20 cellular contexts compared by ENCODE assay signal in genomic region chr22:27192135-27192900, GRCh38.
"Had no signal": no experiment of that assay in that cellular context is flagged by ENCODE, and none has a peak within 500 bp of the region (broad histone marks: within the 10 kb centered on the region; RNA-seq: fewer than 3 reads in every experiment).

No MANE protein-coding gene starts in this region.

- H3K4me3 Mint-ChIP-seq: activated CD4-positive, alpha-beta T cell treated with anti-CD3 and anti-CD28 coated beads for 36 hours; activated CD8-positive, alpha-beta T cell treated with anti-CD3 and anti-CD28 coated beads for 36 hours; activated T-cell treated with anti-CD3 and anti-CD28 coated beads, Interleukin-2, amount 50 U/mL, for 72 hours; naive thymus-derived CD8-positive, alpha-beta T cell; stimulated activated naive CD8-positive, alpha-beta T cell treated with anti-CD3 and anti-CD28 coated beads, Interleukin-15, Interleukin-2, amounts not matched to agents 100 ng/mL and 50 ng/mL, for 24 hours had no signal

- H3K9me3 ChIP-seq: ascending aorta, colonic mucosa, gastrocnemius medialis, testis, vagina had no signal

- DNase-seq: activated CD4-positive, alpha-beta T cell treated with anti-CD3 and anti-CD28 coated beads for 36 hours; activated CD8-positive, alpha-beta memory T cell treated with anti-CD3 and anti-CD28 coated beads, Interleukin-2, amount 50 U/mL, for 4 hours; activated CD8-positive, alpha-beta T cell treated with anti-CD3 and anti-CD28 coated beads for 36 hours; activated gamma-delta T cell treated with Interleukin-2 at 50 U/mL for 16 hours; activated T-cell treated with anti-CD3 and anti-CD28 coated beads, Interleukin-2, amount 50 U/mL, for 72 hours; colonic mucosa; effector CD4-positive, alpha-beta T cell; gastrocnemius medialis; kidney; midbrain; naive thymus-derived CD8-positive, alpha-beta T cell; nucleus accumbens; stimulated activated CD4-positive, alpha-beta T cell treated with anti-CD3 and anti-CD28 coated beads, Interleukin-4, amount 100 ng/mL, for 1 hour; stimulated activated CD8-positive, alpha-beta memory T cell treated with anti-CD3 and anti-CD28 coated beads, Interleukin-4, amount 100 ng/mL, for 48 hours; T1000; testis had no signal

- H3K27me3 Mint-ChIP-seq: activated CD8-positive, alpha-beta T cell treated with anti-CD3 and anti-CD28 coated beads for 36 hours had no signal

- H3K27ac ChIP-seq: ascending aorta, cardiac muscle cell, colonic mucosa, gastrocnemius medialis, testis, vagina had no signal

- H3K36me3 ChIP-seq: ascending aorta, cardiac muscle cell, colonic mucosa, gastrocnemius medialis, vagina had no signal

- H3K27me3 ChIP-seq: ascending aorta, colonic mucosa, testis, vagina had no signal

- H3K4me3 ChIP-seq: ascending aorta, cardiac muscle cell, colonic mucosa, gastrocnemius medialis, testis, vagina had no signal

- H3K27ac Mint-ChIP-seq: activated CD4-positive, alpha-beta T cell treated with anti-CD3 and anti-CD28 coated beads for 36 hours; activated CD8-positive, alpha-beta T cell treated with anti-CD3 and anti-CD28 coated beads for 36 hours; activated T-cell treated with anti-CD3 and anti-CD28 coated beads, Interleukin-2, amount 50 U/mL, for 72 hours; naive thymus-derived CD8-positive, alpha-beta T cell; stimulated activated naive CD8-positive, alpha-beta T cell treated with anti-CD3 and anti-CD28 coated beads, Interleukin-15, Interleukin-2, amounts not matched to agents 100 ng/mL and 50 ng/mL, for 24 hours had no signal

- H3K4me1 ChIP-seq: colonic mucosa, gastrocnemius medialis, testis, vagina had no signal

- ATAC-seq: activated CD4-positive, alpha-beta T cell treated with anti-CD3 and anti-CD28 coated beads for 36 hours; activated CD8-positive, alpha-beta T cell treated with anti-CD3 and anti-CD28 coated beads for 36 hours; activated T-cell treated with anti-CD3 and anti-CD28 coated beads, Interleukin-2, amount 50 U/mL, for 72 hours; gastrocnemius medialis; naive thymus-derived CD8-positive, alpha-beta T cell had no signal

- H3K4me1 Mint-ChIP-seq: activated CD4-positive, alpha-beta T cell treated with anti-CD3 and anti-CD28 coated beads for 36 hours; naive thymus-derived CD8-positive, alpha-beta T cell had no signal
